ENCODE assay signal across 26 cellular contexts in the genomic region with DNA sequence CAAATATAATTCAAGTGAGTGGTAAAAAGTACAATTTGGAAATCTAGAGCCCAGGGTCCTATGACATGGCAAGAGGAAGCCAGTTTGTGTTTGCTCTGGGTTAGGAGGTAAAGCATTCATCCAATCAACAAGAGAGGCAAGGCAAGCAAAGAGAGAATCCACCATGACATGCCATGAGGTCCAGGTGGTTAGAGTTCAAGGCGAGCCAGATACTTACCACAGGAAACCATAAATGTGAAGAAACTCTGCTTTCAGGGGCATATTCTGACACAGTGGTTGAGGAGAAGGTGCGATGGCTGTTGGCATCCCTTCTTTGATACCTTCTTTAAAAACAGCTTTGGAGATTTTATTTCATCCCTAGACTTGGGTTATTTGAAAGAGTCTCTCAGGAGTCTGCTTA.
"Had no signal": no experiment of that assay in that cellular context is flagged by ENCODE, and none has a peak within 500 bp of the region (broad histone marks: within the 10 kb centered on the region; RNA-seq: fewer than 3 reads in every experiment).

No MANE protein-coding gene starts in this region.

- H3K9me3 ChIP-seq: MG63, SK-N-SH had no signal

- DNase-seq: Karpas-422; KG1; MG63; NCI-H1092; NCI-H1105 treated with DMSO at 0.1 percent for 48 hours; NCI-H1417 treated with DMSO at 0.1 percent for 48 hours; NCI-H146; NCI-H1694 treated with DMSO at 0.1 percent for 48 hours; NCI-H1930; NCI-H2081; NCI-H2107; NCI-H226; NCI-H446; NCI-H510A; NCI-H524 treated with DMSO at 0.1 percent for 48 hours; NCI-H69; NCI-H774; NK-92 treated with Interleukin-12 subunit alpha and Interleukin-12 subunit beta, amount 100 ng/mL, for 24 hours; PC-3; SHP77; SK-N-SH; SW 1271; T-cell had no signal

- H3K9ac ChIP-seq: SK-N-SH had no signal

- H3K27me3 ChIP-seq: MG63 had no signal

- H3K4me3 ChIP-seq: MG63 had no signal

- H3K4me3 Mint-ChIP-seq: T-cell; T-helper 1 cell treated with Interleukin-12 subunit alpha and Interleukin-12 subunit beta and Interleukin-4 antibody, amounts not matched to agents 30 μg/mL and 1 μg/mL, for 36 hours had no signal

- H3K27ac ChIP-seq: RWPE1 had no signal

- H3K4me1 Mint-ChIP-seq: T-cell had no signal

- H3K9me3 Mint-ChIP-seq: T-cell; T-helper 1 cell treated with Interleukin-12 subunit alpha and Interleukin-12 subunit beta and Interleukin-4 antibody, amounts not matched to agents 30 μg/mL and 1 μg/mL, for 36 hours had no signal

- H3K27ac Mint-ChIP-seq: T-cell; T-helper 1 cell treated with Interleukin-12 subunit alpha and Interleukin-12 subunit beta and Interleukin-4 antibody, amounts not matched to agents 30 μg/mL and 1 μg/mL, for 36 hours had no signal

- H3K4me2 ChIP-seq: SK-N-SH had no signal

- H3K36me3 ChIP-seq: MG63 had no signal

- ATAC-seq: Panc1, PC-3, T-cell had no signal
